Comparison of ENCODE assay signal across 8 cellular contexts in genomic region chr4:47914219-47914925, GRCh38. TPM values are rescaled to one million over a fixed set of nuclear protein-coding genes. Genes with fewer than 3 reads are reported as not detected.
A peak's percentile ranks its signal among the peaks of the same experiment; 100 is the strongest.
DNase-seq lines count a peak whose midpoint lies in the region; ATAC-seq and TF ChIP-seq lines count a peak whose summit lies in the region.

TSS of gene NFXL1 (minus strand) at chr4:47914583. CDS start at chr4:47914203, 380 bp downstream.

- H3K4me1 ChIP-seq in HUES48 (ENCODE audit: control insufficient read depth, insufficient read depth, low read length) = peaks cover 5% of the 10 kb centered on the region; the same call in 1 of the 2 replicates
- no peaks in the 10 kb centered on the region for H3K4me1 ChIP-seq in NT2/D1 (ENCODE audit: insufficient read depth, insufficient read length)
- H3K4me1 ChIP-seq in endocrine pancreas (ENCODE audit: control insufficient read depth, insufficient read depth, low read length) = peaks cover 5% of the 10 kb centered on the region
- H3K4me1 ChIP-seq in mesendoderm (ENCODE audit: control insufficient read depth, low read depth, low read length) = no peaks in the 10 kb centered on the region

- H2AK5ac ChIP-seq in mesendoderm (ENCODE audit: low read length) = no peak within 1 kb of the TSS

- H3K36me3 Mint-ChIP-seq in Calu3 (ENCODE audit: insufficient read depth, unreplicated experiment) = peaks cover 26% of the 10 kb centered on the region
- H3K36me3 Mint-ChIP-seq in activated CD8-positive, alpha-beta memory T cell treated with anti-CD3 and anti-CD28 coated beads, Interleukin-2, amount 10 ng/mL, durations not matched to agents 7 days and 5 days = peaks cover 20% of the 10 kb centered on the region

- H3K4ac ChIP-seq in mesendoderm (ENCODE audit: low read depth, low read length) = peak within 1 kb of the TSS; percentile 38

- H3K27ac ChIP-seq in HUES48 (ENCODE audit: low read depth, low read length) (peak within 1 kb of the TSS; percentile 60), mesendoderm (ENCODE audit: low read depth, low read length) (peak within 1 kb of the TSS; percentile 68)

- H3K9ac ChIP-seq in HUES48 (ENCODE audit: low read depth, low read length) (peak within 1 kb of the TSS; percentile 83), NT2/D1 (ENCODE audit: insufficient read length, low read depth) (peak within 1 kb of the TSS; percentile 94), endocrine pancreas (ENCODE audit: control insufficient read depth, insufficient read depth, low read length) (peak within 1 kb of the TSS; percentile 97), mesendoderm (ENCODE audit: low read length) (peak within 1 kb of the TSS; percentile 97)

- CTCF ChIA-PET in Calu3 (lab: Charles Lee) = interaction anchor here (0.6 to 1.0 kb wide), 4 partner anchors 25 to 335 kb away, joined by 3 to 6 read pairs (median 3); no protein-coding TSS in a partner anchor
- CTCF ChIA-PET in activated CD8-positive, alpha-beta memory T cell treated with anti-CD3 and anti-CD28 coated beads, Interleukin-2, amount 10 ng/mL, durations not matched to agents 7 days and 5 days (lab: Charles Lee) = interaction anchor here (2.7 kb wide), 1 partner anchor 17 kb away, joined by 7 read pairs; no protein-coding TSS in a partner anchor

- no peak for TF ChIP-seq CTCF in Calu3 (IDR thresholded peaks at IDR 0.05; ENCODE audit: unreplicated experiment)

- H3K36me3 ChIP-seq in HUES48 (ENCODE audit: control insufficient read depth, insufficient read depth, low read length) (peaks cover 28% of the 10 kb centered on the region), NT2/D1 (ENCODE audit: insufficient read depth, insufficient read length, low read length) (peaks cover 14% of the 10 kb centered on the region), endocrine pancreas (ENCODE audit: control insufficient read depth, insufficient read depth, low read length) (no peaks in the 10 kb centered on the region), mesendoderm (ENCODE audit: control insufficient read depth, insufficient read depth, low read length) (no peaks in the 10 kb centered on the region)

- DNase-seq in Calu3 (peak; percentile 93), NT2/D1 (ENCODE audit: low read depth, low spot score) (peak; percentile 81), mesendoderm (peak; percentile 98)
- DNase-seq in activated CD8-positive, alpha-beta memory T cell treated with anti-CD3 and anti-CD28 coated beads, Interleukin-2, amount 10 ng/mL, durations not matched to agents 7 days and 5 days = peak; percentile 98
- DNase-seq in stimulated activated CD8-positive, alpha-beta memory T cell treated with anti-CD3 and anti-CD28 coated beads, Interleukin-12 subunit alpha, Interleukin-12 subunit beta, amount 100 ng/mL, for 4 hours (ENCODE audit: low read depth) = peak; percentile 93

- peak; percentile 97 for ATAC-seq in GM21423 (IDR thresholded peaks at IDR 0.05; ENCODE audit: unreplicated experiment)
- peak; percentile 97 for ATAC-seq in activated CD8-positive, alpha-beta memory T cell treated with anti-CD3 and anti-CD28 coated beads, Interleukin-2, amount 10 ng/mL, durations not matched to agents 7 days and 5 days

- H3K18ac ChIP-seq in mesendoderm (ENCODE audit: low read length) = peak within 1 kb of the TSS; percentile 94

- peaks cover 19% of the 10 kb centered on the region for H3K4me1 Mint-ChIP-seq in Calu3 (ENCODE audit: low read depth, unreplicated experiment)
- peaks cover 31% of the 10 kb centered on the region for H3K4me1 Mint-ChIP-seq in activated CD8-positive, alpha-beta memory T cell treated with anti-CD3 and anti-CD28 coated beads, Interleukin-2, amount 10 ng/mL, durations not matched to agents 7 days and 5 days

- intact Hi-C loops in Calu3 (cut with micrococcal nuclease; ENCODE audit: unreplicated experiment) = no loop called here

- no CpG with 5 or more reads among the region's 55 CpGs for WGBS in mesendoderm (ENCODE audit: extremely low coverage, insufficient coverage, low lambda C conversion rate)

- H3K4me3 ChIP-seq in HUES48 (ENCODE audit: low read depth, low read length) (peak within 1 kb of the TSS; percentile 99), NT2/D1 (ENCODE audit: insufficient read length, low read depth) (peak within 1 kb of the TSS; percentile 85), endocrine pancreas (ENCODE audit: control insufficient read depth, insufficient read depth, low read length) (peak within 1 kb of the TSS; percentile 77), mesendoderm (ENCODE audit: low read length) (peak within 1 kb of the TSS; percentile 97)

- no peak within 1 kb of the TSS for H2BK120ac ChIP-seq in mesendoderm (ENCODE audit: low read depth, low read length)

- H3K56ac ChIP-seq in mesendoderm (ENCODE audit: low read length) = peak within 1 kb of the TSS; percentile 97

- no peaks in the 10 kb centered on the region for H3K9me3 Mint-ChIP-seq in Calu3 (ENCODE audit: low read depth, unreplicated experiment)
- peaks cover 4% of the 10 kb centered on the region for H3K9me3 Mint-ChIP-seq in activated CD8-positive, alpha-beta memory T cell treated with anti-CD3 and anti-CD28 coated beads, Interleukin-2, amount 10 ng/mL, durations not matched to agents 7 days and 5 days (ENCODE audit: low read depth)

- no peak within 1 kb of the TSS for H4K5ac ChIP-seq in mesendoderm (ENCODE audit: low read length)

- H3K27me3 ChIP-seq in HUES48 (ENCODE audit: control insufficient read depth, insufficient read depth, low read length) (no peaks in the 10 kb centered on the region), NT2/D1 (ENCODE audit: insufficient read depth, insufficient read length) (no peaks in the 10 kb centered on the region), endocrine pancreas (ENCODE audit: control insufficient read depth, insufficient read depth, low read length) (no peaks in the 10 kb centered on the region), mesendoderm (ENCODE audit: insufficient read depth, low read length, poor library complexity) (no peaks in the 10 kb centered on the region)

- H3K79me1 ChIP-seq in mesendoderm (ENCODE audit: low read length) = no peaks in the 10 kb centered on the region

- peaks cover 21% of the 10 kb centered on the region for H3K79me2 ChIP-seq in mesendoderm (ENCODE audit: control insufficient read depth, insufficient read depth, low read length)

- peak within 1 kb of the TSS; percentile 66 for H3K23ac ChIP-seq in mesendoderm (ENCODE audit: low read length)

- no peak within 1 kb of the TSS for H2BK15ac ChIP-seq in mesendoderm (replicated peaks; ENCODE audit: low read depth)

- peak within 1 kb of the TSS; percentile 78 for H2BK5ac ChIP-seq in mesendoderm (ENCODE audit: low read length)

- peak within 1 kb of the TSS; percentile 96 for H3K4me3 Mint-ChIP-seq in Calu3 (ENCODE audit: low read depth, unreplicated experiment)
- peak within 1 kb of the TSS; percentile 92 for H3K4me3 Mint-ChIP-seq in activated CD8-positive, alpha-beta memory T cell treated with anti-CD3 and anti-CD28 coated beads, Interleukin-2, amount 10 ng/mL, durations not matched to agents 7 days and 5 days

- no TSS peak for BruUV-seq in Calu3 (replicated peaks; lab: Mats Ljungman, UMichigan)

- peak within 1 kb of the TSS; percentile 94 for H3K4me2 ChIP-seq in mesendoderm (ENCODE audit: low read length)

- no peak within 1 kb of the TSS for H4K8ac ChIP-seq in mesendoderm (ENCODE audit: low read depth, low read length)

- no peaks in the 10 kb centered on the region for H3K27me3 Mint-ChIP-seq in Calu3 (ENCODE audit: unreplicated experiment)
- H3K27me3 Mint-ChIP-seq in activated CD8-positive, alpha-beta memory T cell treated with anti-CD3 and anti-CD28 coated beads, Interleukin-2, amount 10 ng/mL, durations not matched to agents 7 days and 5 days = no peaks in the 10 kb centered on the region

- no peaks in the 10 kb centered on the region for H3K9me3 ChIP-seq in HUES48 (ENCODE audit: control insufficient read depth, insufficient read depth, low read length)
- H3K9me3 ChIP-seq in NT2/D1 (ENCODE audit: insufficient read depth, low read length) = no peaks in the 10 kb centered on the region
- no peaks in the 10 kb centered on the region for H3K9me3 ChIP-seq in endocrine pancreas (ENCODE audit: control insufficient read depth, low read length)

- peak within 1 kb of the TSS; percentile 96 for H3K27ac Mint-ChIP-seq in Calu3 (ENCODE audit: unreplicated experiment)
- peak within 1 kb of the TSS; percentile 92 for H3K27ac Mint-ChIP-seq in activated CD8-positive, alpha-beta memory T cell treated with anti-CD3 and anti-CD28 coated beads, Interleukin-2, amount 10 ng/mL, durations not matched to agents 7 days and 5 days

RNA-seq across cellular contexts. Expression of gene NFXL1, which starts in this region (rescaled TPM):
- total RNA-seq in Calu3 (2022) = 15.8 and 16.1 TPM in 2 replicates
- total RNA-seq in activated CD8-positive, alpha-beta memory T cell treated with anti-CD3 and anti-CD28 coated beads, Interleukin-2, amount 10 ng/mL, durations not matched to agents 7 days and 5 days = 10 to 100 TPM in 1 of 2 experiments, 1 to 10 TPM in 1; 9.5 to 10.5 TPM
- polyA plus RNA-seq in mesendoderm (2013, experiment 1 of 2) = 16.0 TPM
- polyA plus RNA-seq in mesendoderm (2013, experiment 2 of 2) = 17.8 TPM

Comparison
In these comparisons a context has a peak if more than half of its experiments do, and no peak if none do; other contexts are left out.
1. Peak in every context shown above with its lines: DNase-seq, ATAC-seq, H3K4me3 ChIP-seq and H3K27ac ChIP-seq.